Comparison of ENCODE assay signal across 7 cellular contexts in the genomic region with DNA sequence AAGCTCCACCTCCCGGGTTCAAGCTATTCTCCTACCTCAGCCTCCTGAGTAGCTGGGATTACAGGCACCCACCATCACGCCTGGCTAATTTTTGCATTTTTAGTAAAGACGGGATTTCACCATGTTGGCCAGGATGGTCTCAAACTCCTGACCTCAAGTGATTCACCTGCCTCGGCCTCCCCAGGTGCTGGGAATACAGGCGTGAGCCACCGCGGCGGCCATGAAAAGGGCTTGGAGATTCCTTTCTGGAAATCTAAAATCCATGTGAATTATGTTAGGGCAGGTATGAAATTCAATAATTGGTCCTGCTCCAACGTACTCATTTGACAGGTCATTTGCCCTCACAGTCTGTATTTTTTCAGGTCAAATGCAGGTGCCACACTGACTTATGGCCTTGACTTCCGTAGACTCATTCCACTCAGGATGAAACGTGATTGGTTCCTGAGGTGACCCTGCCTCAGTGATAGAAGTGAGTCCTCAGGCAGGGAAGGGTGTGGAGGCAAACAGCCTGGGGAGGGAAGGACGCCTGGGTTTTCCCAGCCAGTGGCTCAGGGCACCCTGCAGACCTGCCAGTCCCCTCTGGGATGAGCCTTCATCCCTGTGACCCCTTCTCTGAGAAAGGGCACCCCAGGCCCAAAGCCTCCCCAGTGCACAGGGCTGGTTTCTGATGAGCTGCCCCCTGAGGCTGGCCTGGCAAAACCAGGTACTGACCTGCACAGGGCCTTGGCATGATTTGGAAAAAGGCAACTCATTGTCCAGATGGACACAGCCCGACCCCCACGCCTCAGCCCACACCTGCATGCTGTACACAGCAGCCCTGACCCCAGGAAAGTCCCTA. TPM values are rescaled to one million over a fixed set of nuclear protein-coding genes. Genes with fewer than 3 reads are reported as not detected.
DNase-seq lines count a peak whose midpoint lies in the region; TF ChIP-seq lines count a peak whose summit lies in the region.

No MANE protein-coding gene starts in this region.

- no peak overlapping the region for H3K9ac ChIP-seq in mammary epithelial cell (ENCODE audit: insufficient read depth, low read length)
- H3K9ac ChIP-seq in mucosa of rectum (ENCODE audit: low read depth in 1 of 2, low read length in 2 of 2): peak overlapping the region; percentile 63 to 87

- no peak for TF ChIP-seq POLR2A in suprapubic skin (IDR thresholded peaks at IDR 0.05)

- POLR2A ChIA-PET in PC-9 (lab: Charles Lee; ENCODE audit: unreplicated experiment): interaction anchor here (0.6 kb wide), 2 partner anchors 21 to 592 kb away, joined by 7 read pairs; no protein-coding TSS in a partner anchor

- CTCF ChIA-PET in PC-9 (lab: Charles Lee): interaction anchor here (0.6 kb wide), 1 partner anchor 608 kb away, joined by 3 read pairs; no protein-coding TSS in a partner anchor
- CTCF ChIA-PET in mammary epithelial cell (lab: Charles Lee; ENCODE audit: low non-redundant PET): no interaction called here

- TF ChIP-seq EP300 in suprapubic skin (IDR thresholded peaks at IDR 0.05): no peak

- no peak for DNase-seq in PC-9
- DNase-seq in mammary epithelial cell: no peak
- DNase-seq in suprapubic skin (ENCODE audit: low spot score in 2 of 2): no peak
- no peak for DNase-seq in NAMALWA (ENCODE audit: low spot score)
- no peak for DNase-seq in NCI-H524 treated with DMSO at 0.1 percent for 48 hours (lab: John Stamatoyannopoulos, UW)
- no peak for DNase-seq in DMS 273 treated with DMSO at 0.1 percent for 48 hours (lab: John Stamatoyannopoulos, UW)

- dilution Hi-C loops in mammary epithelial cell (cut with HindIII; ENCODE audit: low sequenced_read_pairs): no loop called here

- BruUV-seq in PC-9 (replicated peaks; lab: Mats Ljungman, UMichigan) (no TSS peak), mammary epithelial cell (replicated peaks; lab: Mats Ljungman, UMichigan) (no TSS peak)

- intact Hi-C loops in PC-9 (cut with micrococcal nuclease; ENCODE audit: unreplicated experiment) (no loop called here), mammary epithelial cell (cut with micrococcal nuclease) (no loop called here)

- H3K27me3 ChIP-seq in PC-9 (ENCODE audit: insufficient read depth, low read depth): no peaks in the 10 kb centered on the region
- H3K27me3 ChIP-seq in mammary epithelial cell (ENCODE audit: insufficient read depth, low read length): no peaks in the 10 kb centered on the region
- H3K27me3 ChIP-seq in mucosa of rectum (ENCODE audit: control insufficient read depth in 2 of 2, insufficient read depth in 2 of 2, low read length in 2 of 2): no peaks in the 10 kb centered on the region
- H3K27me3 ChIP-seq in suprapubic skin: no peaks in the 10 kb centered on the region

- WGBS in mammary epithelial cell (ENCODE audit: low coverage, missing lambda C conversion rate): 90% methylated on average over 8 of the region's 14 CpGs
- 80% methylated on average over 14 of the region's 14 CpGs for WGBS in suprapubic skin

- H3K9me3 ChIP-seq in PC-9 (ENCODE audit: insufficient read depth, low read depth): no peaks in the 10 kb centered on the region
- H3K9me3 ChIP-seq in mammary epithelial cell (replicated peaks; ENCODE audit: insufficient read depth, low read length): no peaks in the 10 kb centered on the region
- no peaks in the 10 kb centered on the region for H3K9me3 ChIP-seq in mucosa of rectum (ENCODE audit: control insufficient read depth in 2 of 2, low read length in 2 of 2)
- H3K9me3 ChIP-seq in suprapubic skin: no peaks in the 10 kb centered on the region

- in situ Hi-C loops in mammary epithelial cell (cut with MboI; ENCODE audit: low sequenced_read_pairs in 2 of 2): no loop called here

- H4K20me1 ChIP-seq in PC-9 (ENCODE audit: insufficient read depth) (no peaks in the 10 kb centered on the region), mammary epithelial cell (ENCODE audit: insufficient read depth, low read length) (no peaks in the 10 kb centered on the region)

- H3K36me3 ChIP-seq in PC-9 (ENCODE audit: low read depth) (no peaks in the 10 kb centered on the region), mammary epithelial cell (ENCODE audit: insufficient read depth, low read length) (no peaks in the 10 kb centered on the region), mucosa of rectum (ENCODE audit: control insufficient read depth in 2 of 2, insufficient read depth in 2 of 2, low read length in 2 of 2) (no peaks in the 10 kb centered on the region), suprapubic skin (no peaks in the 10 kb centered on the region)

- TF ChIP-seq CTCF in PC-9 (conservative IDR thresholded peaks at IDR 0.05) (no peak), mammary epithelial cell (conservative IDR thresholded peaks at IDR 0.05 in 1 of 2, IDR thresholded peaks at IDR 0.05 in 1 of 2; ENCODE audit: extremely low read depth in 1 of 2, insufficient read depth in 1 of 2, low read depth in 1 of 2, low read length in 2 of 2) (no peak), suprapubic skin (IDR thresholded peaks at IDR 0.05) (no peak)

- H3K9me2 ChIP-seq in PC-9 (ENCODE audit: insufficient read depth): no peaks in the 10 kb centered on the region

- peaks cover 50% of the 10 kb centered on the region for H3K4me1 ChIP-seq in PC-9 (replicated peaks; ENCODE audit: insufficient read depth)
- H3K4me1 ChIP-seq in mammary epithelial cell (ENCODE audit: insufficient read depth, low read length): peaks cover 42% of the 10 kb centered on the region
- peaks cover 62 to 70% of the 10 kb centered on the region in 2 donors for H3K4me1 ChIP-seq in mucosa of rectum (ENCODE audit: control insufficient read depth in 2 of 2, insufficient read depth in 2 of 2, low read length in 2 of 2)
- peaks cover 70% of the 10 kb centered on the region for H3K4me1 ChIP-seq in suprapubic skin

- H2AFZ ChIP-seq in PC-9: no peak overlapping the region
- H2AFZ ChIP-seq in mammary epithelial cell (ENCODE audit: low read depth, low read length): peak overlapping the region; percentile 88

- peak overlapping the region; percentile 67 for H3K4me2 ChIP-seq in PC-9
- H3K4me2 ChIP-seq in mammary epithelial cell (ENCODE audit: insufficient read depth, low read depth, low read length): no peak overlapping the region

- H3K79me2 ChIP-seq in PC-9 (ENCODE audit: low read depth) (no peaks in the 10 kb centered on the region), mammary epithelial cell (ENCODE audit: insufficient read depth, low read length) (no peaks in the 10 kb centered on the region)

- H3K27ac ChIP-seq in PC-9 (no peak overlapping the region), mammary epithelial cell (ENCODE audit: insufficient read depth, low read depth, low read length) (no peak overlapping the region), mucosa of rectum (ENCODE audit: low read depth in 2 of 2, low read length in 2 of 2) (peak overlapping the region; percentile 95 to 97), suprapubic skin (peak overlapping the region; percentile 81)

- no peak overlapping the region for H3K4me3 ChIP-seq in PC-9
- H3K4me3 ChIP-seq in mammary epithelial cell (replicated peaks in 1 of 3; ENCODE audit: insufficient read depth in 1 of 3, low read depth in 2 of 3, low read length in 3 of 3): no peak overlapping the region
- H3K4me3 ChIP-seq in mucosa of rectum (ENCODE audit: low read length in 2 of 2): peak overlapping the region; percentile 38 to 44
- H3K4me3 ChIP-seq in suprapubic skin: no peak overlapping the region

- H3F3A ChIP-seq in PC-9 (ENCODE audit: insufficient read depth, low read depth): peaks cover 22% of the 10 kb centered on the region

RNA-seq across cellular contexts. Expression of gene PSMA6, which starts 48.7 kb away (rescaled TPM):
- total RNA-seq in PC-9 (2021): 118 and 188 TPM in 2 replicates
- 100 to 1,000 TPM; 128 to 181 TPM for total RNA-seq in mammary epithelial cell
- 193 TPM for polyA plus RNA-seq in mammary epithelial cell
- polyA minus RNA-seq in mammary epithelial cell: 165 TPM
- 100 to 1,000 TPM in 3 of 4 donors, 10 to 100 TPM in 1; 80.4 to 133 (median 110) TPM for total RNA-seq in suprapubic skin

Comparison
In these comparisons a context has a peak if more than half of its experiments do, and no peak if none do; other contexts are left out.
1. H3K27ac ChIP-seq: peak in mucosa of rectum (2 of 2) and suprapubic skin (single experiment); none in PC-9 (single experiment) and mammary epithelial cell (single experiment).
2. H3K4me3 ChIP-seq: peak in mucosa of rectum (2 of 2); none in PC-9 (single experiment), mammary epithelial cell (0 of 3) and suprapubic skin (single experiment).